Comparison of ENCODE assay signal across 19 cellular contexts in the genomic region with DNA sequence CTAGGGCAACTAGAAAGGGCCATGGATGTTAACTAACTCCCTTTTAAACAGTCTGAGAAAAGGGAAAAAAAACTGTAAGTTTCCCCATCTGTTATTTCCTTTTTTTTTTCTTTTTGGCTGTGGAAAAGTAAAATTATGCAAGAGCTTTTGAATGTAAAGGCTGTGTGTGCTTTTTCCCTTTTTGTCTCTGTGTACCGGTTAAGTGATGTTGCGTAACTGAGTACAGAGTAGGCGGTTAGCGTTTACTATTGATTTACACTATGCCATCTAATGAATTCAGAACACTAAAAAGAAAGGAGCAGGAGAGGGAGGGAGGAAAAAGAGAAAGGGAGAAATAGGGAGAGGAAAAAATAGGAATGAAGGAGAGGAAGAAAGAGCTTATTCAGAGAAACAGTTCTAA.
DNase-seq lines count a peak whose midpoint lies in the region; ATAC-seq lines count a peak whose summit lies in the region.
"Had no signal": no experiment of that assay in that cellular context is flagged by ENCODE, and none has a peak within 500 bp of the region (broad histone marks: within the 10 kb centered on the region; RNA-seq: fewer than 3 reads in every experiment).

No MANE protein-coding gene starts in this region.

- ATAC-seq in left lobe of liver (peak; percentile 75), GM18858 (IDR thresholded peaks at IDR 0.05; ENCODE audit: unreplicated experiment) (no peak), GM18517 (IDR thresholded peaks at IDR 0.05; ENCODE audit: unreplicated experiment) (no peak), left colon (no peak)
- ATAC-seq: esophagus mucosa; GM12878; stimulated activated naive CD8-positive, alpha-beta T cell treated with anti-CD3 and anti-CD28 coated beads, Interleukin-15, Interleukin-2, amounts not matched to agents 100 U/mL and 50 U/mL, for 24 hours had no signal

- intact Hi-C loops in left colon (cut with DNase I, micrococcal nuclease) = no loop called here

- DNase-seq in Ammon's horn (ENCODE audit: low spot score) (peak; percentile 62), Kasumi-1 (lab: John Stamatoyannopoulos, UW) (peak; percentile 74 to 76), SKM-1 treated with dmso at 0.1 percent for 144 hours (lab: John Stamatoyannopoulos, UW; ENCODE audit: unreplicated experiment) (peak; percentile 78), left lobe of liver (ENCODE audit: low spot score) (no peak), left colon (no peak), OCI-M1 (lab: John Stamatoyannopoulos, UW) (no peak)
- DNase-seq: activated CD4-positive, alpha-beta T cell treated with anti-CD3 and anti-CD28 coated beads, Interleukin-2, amount 50 U/mL, for 4 hours; activated T-cell treated with anti-CD3 and anti-CD28 coated beads for 4 hours; CD4-positive, alpha-beta memory T cell; GM23248; Karpas-422; NCI-H1417; NCI-H510A treated with DMSO at 0.1 percent for 48 hours; NK-92 treated with Interleukin-12 subunit alpha and Interleukin-12 subunit beta, amount 100 ng/mL, for 24 hours; stimulated activated naive CD8-positive, alpha-beta T cell treated with anti-CD3 and anti-CD28 coated beads, Interleukin-15, Interleukin-2, amounts not matched to agents 100 U/mL and 50 U/mL, for 24 hours had no signal

Comparison
In these comparisons a context has a peak if more than half of its experiments do, and no peak if none do; other contexts are left out.
1. DNase-seq: peak in Ammon's horn (single experiment), Kasumi-1 (2 of 2) and SKM-1 treated with dmso at 0.1 percent for 144 hours (single experiment); none in left lobe of liver (single experiment), left colon (0 of 2) and OCI-M1 (single experiment).